1 cellular context compared by ENCODE assay signal in genomic region chr9:81058776-81059175, GRCh38.
TF ChIP-seq lines count a peak whose summit lies in the region.

No MANE protein-coding gene starts in this region.

TF ChIP-seq in HepG2, 621 proteins besides CTCF, POLR2A, EP300 and RAD21 (continued from another document):
- TF ChIP-seq, protein P1, sequence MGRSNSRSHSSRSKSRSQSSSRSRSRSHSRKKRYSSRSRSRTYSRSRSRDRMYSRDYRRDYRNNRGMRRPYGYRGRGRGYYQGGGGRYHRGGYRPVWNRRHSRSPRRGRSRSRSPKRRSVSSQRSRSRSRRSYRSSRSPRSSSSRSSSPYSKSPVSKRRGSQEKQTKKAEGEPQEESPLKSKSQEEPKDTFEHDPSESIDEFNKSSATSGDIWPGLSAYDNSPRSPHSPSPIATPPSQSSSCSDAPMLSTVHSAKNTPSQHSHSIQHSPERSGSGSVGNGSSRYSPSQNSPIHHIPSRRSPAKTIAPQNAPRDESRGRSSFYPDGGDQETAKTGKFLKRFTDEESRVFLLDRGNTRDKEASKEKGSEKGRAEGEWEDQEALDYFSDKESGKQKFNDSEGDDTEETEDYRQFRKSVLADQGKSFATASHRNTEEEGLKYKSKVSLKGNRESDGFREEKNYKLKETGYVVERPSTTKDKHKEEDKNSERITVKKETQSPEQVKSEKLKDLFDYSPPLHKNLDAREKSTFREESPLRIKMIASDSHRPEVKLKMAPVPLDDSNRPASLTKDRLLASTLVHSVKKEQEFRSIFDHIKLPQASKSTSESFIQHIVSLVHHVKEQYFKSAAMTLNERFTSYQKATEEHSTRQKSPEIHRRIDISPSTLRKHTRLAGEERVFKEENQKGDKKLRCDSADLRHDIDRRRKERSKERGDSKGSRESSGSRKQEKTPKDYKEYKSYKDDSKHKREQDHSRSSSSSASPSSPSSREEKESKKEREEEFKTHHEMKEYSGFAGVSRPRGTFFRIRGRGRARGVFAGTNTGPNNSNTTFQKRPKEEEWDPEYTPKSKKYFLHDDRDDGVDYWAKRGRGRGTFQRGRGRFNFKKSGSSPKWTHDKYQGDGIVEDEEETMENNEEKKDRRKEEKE (IDR thresholded peaks at IDR 0.05) = no peak
- no peak for TF ChIP-seq ZNF354B (CRISPR knock-in tag; IDR thresholded peaks at IDR 0.05)
